Comparison of ENCODE assay signal across 9 cellular contexts in genomic region chr20:6704132-6704861, GRCh38.
DNase-seq lines count a peak whose midpoint lies in the region; ATAC-seq, FAIRE-seq and TF ChIP-seq lines count a peak whose summit lies in the region.
"Had no signal": no experiment of that assay in that cellular context is flagged by ENCODE, and none has a peak within 500 bp of the region (broad histone marks: within the 10 kb centered on the region; RNA-seq: fewer than 3 reads in every experiment).

No MANE protein-coding gene starts in this region.

- ATAC-seq in GM18909 (IDR thresholded peaks at IDR 0.05; ENCODE audit: poor library complexity, unreplicated experiment) (peak; percentile 30), left colon (peak; percentile 73), HG03439 (IDR thresholded peaks at IDR 0.05; ENCODE audit: unreplicated experiment) (no peak)

- TF ChIP-seq CTCF in bronchial epithelial cell (IDR thresholded peaks at IDR 0.05; ENCODE audit: insufficient read depth, low read length, severe bottlenecking): no peak

- no peak for FAIRE-seq in bronchial epithelial cell (lab: Jason Lieb, UNC)

- no peaks in the 10 kb centered on the region for H3K27me3 ChIP-seq in bronchial epithelial cell (ENCODE audit: control insufficient read depth, insufficient read depth, low read length)

- no peaks in the 10 kb centered on the region for H3K36me3 ChIP-seq in bronchial epithelial cell (ENCODE audit: control insufficient read depth, insufficient read depth, low read length)

- H3K4me3 ChIP-seq in bronchial epithelial cell (ENCODE audit: low read depth, low read length): no peak overlapping the region
- H3K4me3 ChIP-seq: dorsolateral prefrontal cortex had no signal

- intact Hi-C loops in left colon (cut with DNase I, micrococcal nuclease): no loop called here

- DNase-seq in bronchial epithelial cell (ENCODE audit: low read depth): peak; percentile 55
- peak; percentile 47 to 53 for DNase-seq in left colon
- DNase-seq in stromal cell of bone marrow (ENCODE audit: low read depth): peak; percentile 85
- DNase-seq in SK-N-DZ (ENCODE audit: low spot score): no peak
- DNase-seq in NCI-H446 treated with DMSO at 0.1 percent for 48 hours (lab: John Stamatoyannopoulos, UW): no peak
- DNase-seq in cerebellar nuclear complex (lab: John Stamatoyannopoulos, UW): no peak
- DNase-seq: dorsolateral prefrontal cortex had no signal

Comparison
In these comparisons a context has a peak if more than half of its experiments do, and no peak if none do; other contexts are left out.
1. DNase-seq: peak in bronchial epithelial cell (single experiment), left colon (2 of 2) and stromal cell of bone marrow (single experiment); none in SK-N-DZ (single experiment), NCI-H446 treated with DMSO at 0.1 percent for 48 hours (single experiment) and cerebellar nuclear complex (0 of 2).